Comparison of ENCODE assay signal across 8 cellular contexts in genomic region chr3:120719167-120719834, GRCh38. TPM values are rescaled to one million over a fixed set of nuclear protein-coding genes. Genes with fewer than 3 reads are reported as not detected.
DNase-seq lines count a peak whose midpoint lies in the region; ATAC-seq and TF ChIP-seq lines count a peak whose summit lies in the region.
"Not testable (repeated sequence)": the region's sequence is repeated elsewhere in the genome, so short reads cannot be mapped to it uniquely, and the experiment has no call there.

No MANE protein-coding gene starts in this region.

- TF ChIP-seq CTCF in GM12865 (IDR thresholded peaks at IDR 0.05; ENCODE audit: insufficient read depth, low read depth, low read length, missing control alignments); mammary epithelial cell (conservative IDR thresholded peaks at IDR 0.05 in 1 of 2, IDR thresholded peaks at IDR 0.05 in 1 of 2; ENCODE audit: extremely low read depth in 1 of 2, insufficient read depth in 1 of 2, low read depth in 1 of 2, low read length in 2 of 2): not testable (repeated sequence)

- peak overlapping the region; percentile 81 for H3K4me3 Mint-ChIP-seq in T-helper 17 cell

- not testable (repeated sequence) for H3K9ac ChIP-seq in mammary epithelial cell (ENCODE audit: insufficient read depth, low read length); stomach smooth muscle (ENCODE audit: low read length in 2 of 2)
- peak overlapping the region; percentile 24 to 51 for H3K9ac ChIP-seq in mucosa of rectum (ENCODE audit: low read depth in 1 of 2, low read length in 2 of 2)

- H2AFZ ChIP-seq in mammary epithelial cell (ENCODE audit: low read depth, low read length), result not testable (repeated sequence)

- DNase-seq in GM12865 (ENCODE audit: low read depth) (peak; percentile 39), T-helper 17 cell (peak; percentile 45 to 72 (median 65)), activated T-cell treated with anti-CD3 and anti-CD28 coated beads for 48 hours (ENCODE audit: low read depth) (peak; percentile 32), mammary epithelial cell (peak; percentile 8), left ventricle myocardium superior (peak; percentile 73)
- DNase-seq in stimulated activated CD4-positive, alpha-beta T cell treated with anti-CD3 and anti-CD28 coated beads, Interleukin-1b, Interleukin-23, amount 100 ng/mL, for 4 hours (ENCODE audit: low read depth in 2 of 2), result peak; percentile 17 to 25

- dilution Hi-C loops in mammary epithelial cell (cut with HindIII; ENCODE audit: low sequenced_read_pairs), result not testable (repeated sequence)

- H3K27me3 Mint-ChIP-seq in T-helper 17 cell, result not testable (repeated sequence)

- H3K36me3 Mint-ChIP-seq in T-helper 17 cell (ENCODE audit: low read depth), result not testable (repeated sequence)

- 88% methylated on average over 20 of the region's 20 CpGs for WGBS in mammary epithelial cell (ENCODE audit: low coverage, missing lambda C conversion rate)

- peak; percentile 91 for ATAC-seq in T-helper 17 cell
- ATAC-seq in left ventricle myocardium superior, result not testable (repeated sequence)

- H3K27me3 ChIP-seq in mammary epithelial cell (ENCODE audit: insufficient read depth, low read length); mucosa of rectum (ENCODE audit: control insufficient read depth in 2 of 2, insufficient read depth in 2 of 2, low read length in 2 of 2); stomach smooth muscle (ENCODE audit: control insufficient read depth in 1 of 2, insufficient read depth in 2 of 2, low read length in 2 of 2): not testable (repeated sequence)

- not testable (repeated sequence) for H3K4me1 ChIP-seq in mammary epithelial cell (ENCODE audit: insufficient read depth, low read length); mucosa of rectum (ENCODE audit: control insufficient read depth in 2 of 2, insufficient read depth in 2 of 2, low read length in 2 of 2); stomach smooth muscle (ENCODE audit: control insufficient read depth, insufficient read depth, low read length)

- H3K27ac ChIP-seq in mammary epithelial cell (ENCODE audit: insufficient read depth, low read depth, low read length); stomach smooth muscle (ENCODE audit: low read length): not testable (repeated sequence)
- peak overlapping the region in 1 of 2 donors; percentile 16 for H3K27ac ChIP-seq in mucosa of rectum (ENCODE audit: low read depth in 2 of 2, low read length in 2 of 2)

- H3K4me3 ChIP-seq in GM12865 (ENCODE audit: low read depth, low read length) (peak overlapping the region; percentile 33), mucosa of rectum (ENCODE audit: low read length in 2 of 2) (peak overlapping the region; percentile 53 to 61), stomach smooth muscle (ENCODE audit: low read length in 2 of 2) (peak overlapping the region; percentile 42 to 44)
- H3K4me3 ChIP-seq in mammary epithelial cell (replicated peaks in 1 of 3; ENCODE audit: insufficient read depth in 1 of 3, low read depth in 2 of 3, low read length in 3 of 3), result not testable (repeated sequence)

- not testable (repeated sequence) for BruUV-seq in mammary epithelial cell (replicated peaks; lab: Mats Ljungman, UMichigan)

- in situ Hi-C loops in mammary epithelial cell (cut with MboI; ENCODE audit: low sequenced_read_pairs in 2 of 2), result not testable (repeated sequence)

- H4K20me1 ChIP-seq in mammary epithelial cell (ENCODE audit: insufficient read depth, low read length), result not testable (repeated sequence)

- not testable (repeated sequence) for H3K9me3 ChIP-seq in T-helper 17 cell (ENCODE audit: control insufficient read depth, low read length, poor library complexity, severe bottlenecking); mammary epithelial cell (replicated peaks; ENCODE audit: insufficient read depth, low read length); mucosa of rectum (ENCODE audit: control insufficient read depth in 2 of 2, low read length in 2 of 2); stomach smooth muscle (ENCODE audit: control insufficient read depth in 2 of 2, low read length in 2 of 2)

- not testable (repeated sequence) for H3K36me3 ChIP-seq in mammary epithelial cell (ENCODE audit: insufficient read depth, low read length); mucosa of rectum (ENCODE audit: control insufficient read depth in 2 of 2, insufficient read depth in 2 of 2, low read length in 2 of 2); stomach smooth muscle (ENCODE audit: control insufficient read depth in 2 of 2, insufficient read depth in 2 of 2, low read length in 2 of 2)

- not testable (repeated sequence) for H3K4me2 ChIP-seq in mammary epithelial cell (ENCODE audit: insufficient read depth, low read depth, low read length)

- H3K79me2 ChIP-seq in mammary epithelial cell (ENCODE audit: insufficient read depth, low read length), result not testable (repeated sequence)

- peaks cover 34% of the 10 kb centered on the region for H3K4me1 Mint-ChIP-seq in T-helper 17 cell

- CTCF ChIA-PET in mammary epithelial cell (lab: Charles Lee; ENCODE audit: low non-redundant PET), result not testable (repeated sequence)

- intact Hi-C loops in mammary epithelial cell (cut with micrococcal nuclease); left ventricle myocardium superior (cut with micrococcal nuclease): not testable (repeated sequence)

- H3K27ac Mint-ChIP-seq in T-helper 17 cell, result not testable (repeated sequence)

RNA-seq across cellular contexts. Expression of gene RABL3, which starts 23.0 kb away (rescaled TPM):
- total RNA-seq in T-helper 17 cell, result 10 to 100 TPM; 17.3 to 17.8 TPM
- 10 to 100 TPM; 14.5 to 21.4 TPM for total RNA-seq in mammary epithelial cell
- polyA plus RNA-seq in mammary epithelial cell, result 5.0 TPM
- 15.2 TPM for polyA minus RNA-seq in mammary epithelial cell
- 19.4 TPM for total RNA-seq in left ventricle myocardium superior

RNA-seq across cellular contexts. Expression of gene GTF2E1, which starts 23.2 kb away (rescaled TPM):
- total RNA-seq in T-helper 17 cell, result 10 to 100 TPM in 1 of 2 donors, 1 to 10 TPM in 1; 9.6 to 11.4 TPM
- 10 to 100 TPM; 14.7 to 16.5 TPM for total RNA-seq in mammary epithelial cell
- polyA plus RNA-seq in mammary epithelial cell, result 7.5 TPM
- 15.0 TPM for polyA minus RNA-seq in mammary epithelial cell
- total RNA-seq in left ventricle myocardium superior, result 11.4 TPM

RNA-seq across cellular contexts. Expression of gene HGD, which starts 37.3 kb away (rescaled TPM):
- total RNA-seq in T-helper 17 cell (10 to 100 TPM in 1 of 2 donors, 1 to 10 TPM in 1; 2.8 to 19.1 TPM), mammary epithelial cell (under 1 TPM in 1 of 2 donors, not detected in 1; 0.50 TPM), left ventricle myocardium superior (not detected)
- polyA plus RNA-seq in mammary epithelial cell, result not detected
- not detected for polyA minus RNA-seq in mammary epithelial cell

Comparison
In these comparisons a context has a peak if more than half of its experiments do, and no peak if none do; other contexts are left out.
1. DNase-seq: peak in every context shown above with its lines; median percentile 73 in left ventricle myocardium superior; 65 in T-helper 17 cell; 39 in GM12865; 32 in activated T-cell treated with anti-CD3 and anti-CD28 coated beads for 48 hours; 21 in stimulated activated CD4-positive, alpha-beta T cell treated with anti-CD3 and anti-CD28 coated beads, Interleukin-1b, Interleukin-23, amount 100 ng/mL, for 4 hours; 8 in mammary epithelial cell.